11 cellular contexts compared by ENCODE assay signal in the genomic region with DNA sequence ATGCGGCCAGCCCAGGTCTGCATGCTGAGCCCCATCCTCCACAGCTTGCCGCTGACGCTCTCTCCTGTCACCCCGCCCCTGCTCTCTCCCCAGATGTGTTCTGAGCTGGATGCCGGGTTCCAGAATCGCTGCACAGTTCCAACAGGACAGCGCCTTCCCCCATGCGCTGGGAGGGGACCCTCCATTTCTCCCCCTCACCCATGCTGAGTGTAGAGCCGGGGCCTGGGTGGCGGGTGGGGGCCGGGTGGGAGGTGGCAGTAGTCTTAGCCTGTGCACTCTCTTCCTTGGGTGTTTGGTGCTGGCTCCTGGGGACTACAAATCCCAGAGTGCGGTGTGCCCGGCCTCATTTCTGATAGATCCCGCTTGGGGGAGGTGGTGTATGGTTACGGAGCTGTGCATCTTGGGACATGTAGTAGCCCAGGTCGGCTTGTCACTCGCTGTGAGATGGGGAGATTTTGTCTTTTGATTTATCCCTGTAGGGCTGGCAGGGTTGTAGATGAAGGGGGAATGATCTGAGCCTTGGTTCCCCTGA. TPM values are rescaled to one million over a fixed set of nuclear protein-coding genes. Genes with fewer than 3 reads are reported as not detected.
DNase-seq lines count a peak whose midpoint lies in the region; ATAC-seq and TF ChIP-seq lines count a peak whose summit lies in the region.
"Had no signal": no experiment of that assay in that cellular context is flagged by ENCODE, and none has a peak within 500 bp of the region (broad histone marks: within the 10 kb centered on the region; RNA-seq: fewer than 3 reads in every experiment).

No MANE protein-coding gene starts in this region.

- H3K36me3 ChIP-seq in esophagus (ENCODE audit: control insufficient read depth in 2 of 2, insufficient read depth in 2 of 2, low read length in 1 of 2) = peaks cover 0 to 26% of the 10 kb centered on the region in 2 donors

- no peaks in the 10 kb centered on the region for H3K9me3 ChIP-seq in esophagus (ENCODE audit: control insufficient read depth in 2 of 2, insufficient read depth in 1 of 2, low read depth in 1 of 2, low read length in 1 of 2)
- H3K9me3 ChIP-seq: HAP-1 had no signal

- peaks cover 10% of the 10 kb centered on the region for H3K36me3 Mint-ChIP-seq in nephron progenitor cell (ENCODE audit: low read depth)

- H3K27me3 Mint-ChIP-seq in nephron progenitor cell (ENCODE audit: low read depth, poor library complexity) = peaks cover 7% of the 10 kb centered on the region

- H3K4me1 Mint-ChIP-seq in nephron progenitor cell = peaks cover 34% of the 10 kb centered on the region

- H3K27ac ChIP-seq in esophagus (ENCODE audit: low read depth in 2 of 2, low read length in 1 of 2) = peak overlapping the region; percentile 75 to 88

- peaks cover 3 to 41% of the 10 kb centered on the region in 2 donors for H3K4me1 ChIP-seq in esophagus (ENCODE audit: control insufficient read depth in 2 of 2, insufficient read depth in 2 of 2, low read length in 1 of 2)
- H3K4me1 ChIP-seq: HAP-1 had no signal

- no peak overlapping the region for H3K4me3 Mint-ChIP-seq in nephron progenitor cell

- ATAC-seq in HG03442 (IDR thresholded peaks at IDR 0.05; ENCODE audit: unreplicated experiment) (no peak), GM19467 (IDR thresholded peaks at IDR 0.05; ENCODE audit: unreplicated experiment) (no peak)

- no peak for TF ChIP-seq CTCF in nephron progenitor cell (IDR thresholded peaks at IDR 0.05)

- no peaks in the 10 kb centered on the region for H3K27me3 ChIP-seq in esophagus (ENCODE audit: control insufficient read depth in 1 of 2, insufficient read depth in 2 of 2, low read length in 2 of 2)

- no peak overlapping the region for H3K27ac Mint-ChIP-seq in nephron progenitor cell

- H3K9me3 Mint-ChIP-seq in nephron progenitor cell = no peaks in the 10 kb centered on the region

- 47 to 58% methylated on average over 14 to 17 of the region's 17 CpGs for WGBS in esophagus, 2 donors

- DNase-seq in AG08396 (ENCODE audit: low spot score) (peak; percentile 47), NCI-H2227 (lab: John Stamatoyannopoulos, UW; ENCODE audit: unreplicated experiment) (peak; percentile 86), nephron progenitor cell (peak; percentile 72), dermis blood vessel endothelial cell (no peak)
- DNase-seq in stimulated activated CD4-positive, alpha-beta T cell treated with anti-CD3 and anti-CD28 coated beads, Interleukin-12 subunit alpha, Interleukin-12 subunit beta, amount 100 ng/mL, for 4 hours = no peak
- DNase-seq: NCI-H1417 treated with DMSO at 0.1 percent for 48 hours had no signal

- no peak overlapping the region for H3K4me3 ChIP-seq in esophagus (ENCODE audit: low read depth in 1 of 2, low read length in 2 of 2)
- H3K4me3 ChIP-seq: HAP-1 had no signal

RNA-seq across cellular contexts. Expression of a gene that starts 6.8 kb away (rescaled TPM):
- 10 to 100 TPM; 42.4 to 47.8 TPM for polyA plus RNA-seq in esophagus
- 24.0 and 27.7 TPM in 2 replicates for total RNA-seq in dermis blood vessel endothelial cell

RNA-seq across cellular contexts. Expression of a gene that starts 23.2 kb away (rescaled TPM):
- polyA plus RNA-seq in esophagus = under 1 TPM; 0.02 to 0.14 TPM
- total RNA-seq in dermis blood vessel endothelial cell = 0.17 TPM in 1 of 2 replicates, not detected in the other

RNA-seq across cellular contexts. Expression of a gene that starts 32.2 kb away (rescaled TPM):
- 100 to 1,000 TPM in 1 of 2 donors, 10 to 100 TPM in 1; 89.0 to 161 TPM for polyA plus RNA-seq in esophagus
- 19.9 and 23.0 TPM in 2 replicates for total RNA-seq in dermis blood vessel endothelial cell

RNA-seq across cellular contexts. Expression of a gene that starts 32.9 kb away (rescaled TPM):
- under 1 TPM in 1 of 2 donors, not detected in 1; 0.02 TPM for polyA plus RNA-seq in esophagus
- 0.09 TPM in 1 of 2 replicates, not detected in the other for total RNA-seq in dermis blood vessel endothelial cell
- total RNA-seq: frontal cortex had no signal

RNA-seq across cellular contexts. Expression of a gene that starts 40.7 kb away (rescaled TPM):
- 10 to 100 TPM; 20.4 to 33.3 TPM for polyA plus RNA-seq in esophagus
- total RNA-seq in dermis blood vessel endothelial cell = 24.3 and 24.7 TPM in 2 replicates

Comparison
In these comparisons a context has a peak if more than half of its experiments do, and no peak if none do; other contexts are left out.
1. DNase-seq: peak in AG08396 (single experiment), NCI-H2227 (single experiment) and nephron progenitor cell (single experiment); none in dermis blood vessel endothelial cell (single experiment) and stimulated activated CD4-positive, alpha-beta T cell treated with anti-CD3 and anti-CD28 coated beads, Interleukin-12 subunit alpha, Interleukin-12 subunit beta, amount 100 ng/mL, for 4 hours (single experiment).